In the genomic region with DNA sequence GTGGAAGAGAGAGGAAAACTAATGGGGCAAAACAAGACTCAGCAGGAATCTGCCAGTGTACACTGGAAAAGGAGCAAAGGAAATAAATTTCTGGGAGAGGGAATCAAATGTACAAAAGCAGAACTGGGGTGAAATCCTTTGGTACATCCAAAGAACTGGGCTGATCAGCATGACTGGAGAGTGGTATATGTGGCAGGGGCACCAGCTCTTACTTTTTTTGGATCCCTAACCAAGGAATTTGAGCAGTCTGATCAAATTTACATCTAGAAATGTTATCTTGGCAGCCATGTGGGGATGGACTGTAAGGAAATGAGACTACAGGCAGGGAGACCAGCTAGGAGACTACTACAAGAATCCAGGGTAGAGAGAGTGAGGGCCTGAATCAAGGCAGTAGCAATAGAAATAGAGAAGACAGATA, we compare ENCODE assay signal across 10 cellular contexts. TPM values are rescaled to one million over a fixed set of nuclear protein-coding genes. Genes with fewer than 3 reads are reported as not detected.
DNase-seq lines count a peak whose midpoint lies in the region; ATAC-seq and TF ChIP-seq lines count a peak whose summit lies in the region.
"Had no signal": no experiment of that assay in that cellular context is flagged by ENCODE, and none has a peak within 500 bp of the region (broad histone marks: within the 10 kb centered on the region; RNA-seq: fewer than 3 reads in every experiment).

No MANE protein-coding gene starts in this region.

- H3K4me3 ChIP-seq in A673 (ENCODE audit: low read depth, low read length, poor library complexity, severe bottlenecking) (peak overlapping the region; percentile 55), astrocyte of the spinal cord (ENCODE audit: low read depth, low read length) (peak overlapping the region; percentile 71), muscle layer of colon (ENCODE audit: low read depth in 1 of 2, low read length in 2 of 2) (peak overlapping the region in 1 of 2 donors; percentile 80)

- H3K9ac ChIP-seq in muscle layer of colon (ENCODE audit: low read length): peak overlapping the region; percentile 87

- H3K27ac ChIP-seq in A673 (ENCODE audit: low read depth, low read length, poor library complexity, severe bottlenecking): no peak overlapping the region
- peak overlapping the region; percentile 99 for H3K27ac ChIP-seq in muscle layer of colon (ENCODE audit: low read depth, low read length)
- H3K27ac ChIP-seq: C4-2B had no signal

- intact Hi-C loops in A673 (cut with micrococcal nuclease; ENCODE audit: unreplicated experiment): loop anchor here (5.0 kb wide), 1 partner anchor 200 kb away; no protein-coding TSS in a partner anchor
- intact Hi-C loops in sciatic nerve (cut with DNase I): no loop called here

- CTCF ChIA-PET in A673 (lab: Charles Lee): no interaction called here

- DNase-seq in A673 (ENCODE audit: low spot score): no peak
- DNase-seq in KBM-7: peak; percentile 50
- no peak for DNase-seq in astrocyte of the spinal cord (ENCODE audit: low read depth, low spot score)
- DNase-seq in sciatic nerve (ENCODE audit: low spot score): no peak
- no peak for DNase-seq in T1000 (lab: John Stamatoyannopoulos, UW)
- no peak for DNase-seq in NCI-H2227 treated with DMSO at 0.1 percent for 48 hours (lab: John Stamatoyannopoulos, UW)
- DNase-seq: NCI-H1417 treated with DMSO at 0.1 percent for 48 hours had no signal

- H3K9me3 ChIP-seq in A673 (ENCODE audit: low read depth, low read length, poor library complexity, severe bottlenecking) (no peaks in the 10 kb centered on the region), muscle layer of colon (ENCODE audit: low read length) (no peaks in the 10 kb centered on the region)

- no peaks in the 10 kb centered on the region for H3K4me1 ChIP-seq in A673 (ENCODE audit: insufficient read depth, low read length, poor library complexity, severe bottlenecking)
- H3K4me1 ChIP-seq in muscle layer of colon (ENCODE audit: insufficient read depth, low read length): peaks cover 34% of the 10 kb centered on the region

- no peak for ATAC-seq in sciatic nerve
- ATAC-seq in HG03159 (IDR thresholded peaks at IDR 0.05; ENCODE audit: unreplicated experiment): no peak

- in situ Hi-C loops in KBM-7 (cut with MboI; ENCODE audit: low pct_unique_long_range_greater_than_20kb, low sequenced_read_pairs) (no loop called here), astrocyte of the spinal cord (cut with HindIII; ENCODE audit: low sequenced_read_pairs) (no loop called here)

- H3K27me3 ChIP-seq in A673 (replicated peaks; ENCODE audit: insufficient read depth, low read depth, low read length, poor library complexity): no peaks in the 10 kb centered on the region
- H3K27me3 ChIP-seq in muscle layer of colon (ENCODE audit: control insufficient read depth in 1 of 2, insufficient read depth in 2 of 2, low read length in 2 of 2): no peaks in the 10 kb centered on the region

- H3K36me3 ChIP-seq in A673 (ENCODE audit: insufficient read depth, low read length, poor library complexity, severe bottlenecking) (no peaks in the 10 kb centered on the region), muscle layer of colon (ENCODE audit: insufficient read depth, low read length) (peaks cover under 1% of the 10 kb centered on the region)

- no TSS peak for BruUV-seq in A673 (replicated peaks; lab: Mats Ljungman, UMichigan)

- TF ChIP-seq CTCF in A673 (conservative IDR thresholded peaks at IDR 0.05; ENCODE audit: low read depth, low read length): no peak
- no peak for TF ChIP-seq CTCF in astrocyte of the spinal cord (IDR thresholded peaks at IDR 0.05; ENCODE audit: low read depth, low read length)

- POLR2A ChIA-PET in A673 (lab: Charles Lee; ENCODE audit: low non-redundant PET): no interaction called here

RNA-seq across cellular contexts. Expression of gene ZSCAN31, which starts 1.2 kb away (rescaled TPM):
- total RNA-seq in A673 (2021) (3.5 and 4.3 TPM in 2 replicates), sciatic nerve (17.4 TPM)

RNA-seq across cellular contexts. Expression of gene ZKSCAN3, which starts 12.6 kb away (rescaled TPM):
- total RNA-seq in A673 (2021) (8.0 and 8.7 TPM in 2 replicates), sciatic nerve (7.8 TPM)

RNA-seq across cellular contexts. Expression of gene PGBD1, which starts 55.7 kb away (rescaled TPM):
- total RNA-seq in A673 (2021) (11.3 and 11.6 TPM in 2 replicates), sciatic nerve (4.9 TPM)
